ENCODE assay signal across 1 cellular context in genomic region chr7:84821671-84822534, GRCh38.
TF ChIP-seq lines count a peak whose summit lies in the region.

No MANE protein-coding gene starts in this region.

TF ChIP-seq in K562, 482 proteins besides CTCF, POLR2A, EP300 and RAD21 (continued from another document and continues in another):
- TF ChIP-seq HINFP (tag; conservative IDR thresholded peaks at IDR 0.05; ENCODE audit: low read depth), result peak; percentile 89
- peak; percentile 50; the same call in 1 of the 2 replicates for TF ChIP-seq ATF7 (IDR thresholded peaks at IDR 0.05)
- TF ChIP-seq ZNF24 (IDR thresholded peaks at IDR 0.05), result no peak
- TF ChIP-seq ETS1 (conservative IDR thresholded peaks at IDR 0.05; ENCODE audit: control insufficient read depth, low read depth, low read length), result no peak
- TF ChIP-seq ZFP30 (CRISPR knock-in tag; IDR thresholded peaks at IDR 0.05; ENCODE audit: borderline replicate concordance), result no peak
- TF ChIP-seq U2AF1 (optimal IDR thresholded peaks at IDR 0.05; ENCODE audit: low read depth, low read length), result no peak
- no peak for TF ChIP-seq SMC3 (conservative IDR thresholded peaks at IDR 0.05; ENCODE audit: insufficient read depth, low read depth, low read length)
- TF ChIP-seq ZNF384 (IDR thresholded peaks at IDR 0.05; ENCODE audit: low read depth, low read length), result no peak
- TF ChIP-seq SMARCA5 (IDR thresholded peaks at IDR 0.05), result no peak
- TF ChIP-seq RNF2 (IDR thresholded peaks at IDR 0.05), result 0 out of 2 replicates have a peak, but pooled peaks have one; percentile 39
- no peak for TF ChIP-seq HCFC1 (IDR thresholded peaks at IDR 0.05; ENCODE audit: low read depth, low read length)
- peak; percentile 91 for TF ChIP-seq RFX7 (CRISPR knock-in tag; IDR thresholded peaks at IDR 0.05)
- no peak for TF ChIP-seq NCOA4 (IDR thresholded peaks at IDR 0.05; ENCODE audit: partially characterized antibody)
- no peak for TF ChIP-seq OTX1 (CRISPR knock-in tag; IDR thresholded peaks at IDR 0.05)
- peak; percentile 100 for TF ChIP-seq ZNF592 (IDR thresholded peaks at IDR 0.05)
- TF ChIP-seq ZNF740 (CRISPR knock-in tag; IDR thresholded peaks at IDR 0.05), result no peak
- TF ChIP-seq ZNF740 (tag; IDR thresholded peaks at IDR 0.05), result peak in 1 of 2 experiments; percentile 97; a peak in 2 of 4 replicates
- 0 out of 2 replicates have a peak, but pooled peaks have one; percentile 17 for TF ChIP-seq MAFG (tag; conservative IDR thresholded peaks at IDR 0.05)
- no peak for TF ChIP-seq NR1H2 (CRISPR knock-in tag; IDR thresholded peaks at IDR 0.05)
- TF ChIP-seq MECOM (CRISPR knock-in tag; IDR thresholded peaks at IDR 0.05), result peak; percentile 99
- TF ChIP-seq ZBED1 (IDR thresholded peaks at IDR 0.05), result no peak
- peak in 1 of 2 experiments; percentile 67; a peak in 2 of 4 replicates for TF ChIP-seq MAZ (CRISPR knock-in tag; conservative IDR thresholded peaks at IDR 0.05 in 1 of 2, IDR thresholded peaks at IDR 0.05 in 1 of 2)
- TF ChIP-seq PPARD (CRISPR knock-in tag; IDR thresholded peaks at IDR 0.05), result peak; percentile 56; the same call in 1 of the 2 replicates
- peak; percentile 74 for TF ChIP-seq CBFA2T3 (IDR thresholded peaks at IDR 0.05)
- TF ChIP-seq TAF7 (tag; IDR thresholded peaks at IDR 0.05), result peak; percentile 81; the same call in 1 of the 2 replicates
- TF ChIP-seq, protein P1, sequence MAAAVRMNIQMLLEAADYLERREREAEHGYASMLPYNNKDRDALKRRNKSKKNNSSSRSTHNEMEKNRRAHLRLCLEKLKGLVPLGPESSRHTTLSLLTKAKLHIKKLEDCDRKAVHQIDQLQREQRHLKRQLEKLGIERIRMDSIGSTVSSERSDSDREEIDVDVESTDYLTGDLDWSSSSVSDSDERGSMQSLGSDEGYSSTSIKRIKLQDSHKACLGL (CRISPR knock-in tag; IDR thresholded peaks at IDR 0.05; ENCODE audit: borderline replicate concordance, poor library complexity, severe bottlenecking), result no peak
- no peak for TF ChIP-seq NRF1 (conservative IDR thresholded peaks at IDR 0.05 in 1 of 2, IDR thresholded peaks at IDR 0.05 in 1 of 2)
- TF ChIP-seq ZNF395 (CRISPR knock-in tag; IDR thresholded peaks at IDR 0.05), result peak; percentile 99
- no peak; the same call in 1 of the 2 replicates for TF ChIP-seq ESRRA (IDR thresholded peaks at IDR 0.05; ENCODE audit: borderline replicate concordance, low read depth)
- TF ChIP-seq SIN3B (IDR thresholded peaks at IDR 0.05; ENCODE audit: low read depth), result no peak
- TF ChIP-seq MEF2D (tag; conservative IDR thresholded peaks at IDR 0.05; ENCODE audit: low read depth), result peak; percentile 96
- no peak for TF ChIP-seq ESRRB (CRISPR knock-in tag; IDR thresholded peaks at IDR 0.05; ENCODE audit: borderline replicate concordance)
- TF ChIP-seq BCLAF1 (IDR thresholded peaks at IDR 0.05; ENCODE audit: borderline replicate concordance in 1 of 2, control insufficient read depth in 1 of 2, low read depth in 2 of 2, low read length in 1 of 2), result no peak
- no peak for TF ChIP-seq U2AF2 (optimal IDR thresholded peaks at IDR 0.05; ENCODE audit: low read depth, low read length)
- no peak for TF ChIP-seq ZNF785 (CRISPR knock-in tag; IDR thresholded peaks at IDR 0.05)
- TF ChIP-seq ZBTB8A (IDR thresholded peaks at IDR 0.05; ENCODE audit: partially characterized antibody), result no peak
- TF ChIP-seq CREM (IDR thresholded peaks at IDR 0.05; ENCODE audit: low read depth), result no peak
- peak; percentile 77 for TF ChIP-seq TEAD4 (IDR thresholded peaks at IDR 0.05; ENCODE audit: low read length)
- no peak for TF ChIP-seq TEAD4 (CRISPR knock-in tag; IDR thresholded peaks at IDR 0.05; ENCODE audit: borderline replicate concordance)
- peak; percentile 74; the same call in 1 of the 2 replicates for TF ChIP-seq GTF2E2 (tag; IDR thresholded peaks at IDR 0.05)
- TF ChIP-seq TRIM24 (IDR thresholded peaks at IDR 0.05), result peak in 1 of 2 experiments; percentile 4; a peak in 1 of 4 replicates
- no peak for TF ChIP-seq ZNF224 (CRISPR knock-in tag; IDR thresholded peaks at IDR 0.05)
- TF ChIP-seq SMAD1 (IDR thresholded peaks at IDR 0.05; ENCODE audit: low read depth, low read length, partially characterized antibody), result no peak
- peak; percentile 75 for TF ChIP-seq DPF2 (IDR thresholded peaks at IDR 0.05)
- TF ChIP-seq MBD1 (CRISPR knock-in tag; IDR thresholded peaks at IDR 0.05), result peak; percentile 96
- TF ChIP-seq, protein P2, sequence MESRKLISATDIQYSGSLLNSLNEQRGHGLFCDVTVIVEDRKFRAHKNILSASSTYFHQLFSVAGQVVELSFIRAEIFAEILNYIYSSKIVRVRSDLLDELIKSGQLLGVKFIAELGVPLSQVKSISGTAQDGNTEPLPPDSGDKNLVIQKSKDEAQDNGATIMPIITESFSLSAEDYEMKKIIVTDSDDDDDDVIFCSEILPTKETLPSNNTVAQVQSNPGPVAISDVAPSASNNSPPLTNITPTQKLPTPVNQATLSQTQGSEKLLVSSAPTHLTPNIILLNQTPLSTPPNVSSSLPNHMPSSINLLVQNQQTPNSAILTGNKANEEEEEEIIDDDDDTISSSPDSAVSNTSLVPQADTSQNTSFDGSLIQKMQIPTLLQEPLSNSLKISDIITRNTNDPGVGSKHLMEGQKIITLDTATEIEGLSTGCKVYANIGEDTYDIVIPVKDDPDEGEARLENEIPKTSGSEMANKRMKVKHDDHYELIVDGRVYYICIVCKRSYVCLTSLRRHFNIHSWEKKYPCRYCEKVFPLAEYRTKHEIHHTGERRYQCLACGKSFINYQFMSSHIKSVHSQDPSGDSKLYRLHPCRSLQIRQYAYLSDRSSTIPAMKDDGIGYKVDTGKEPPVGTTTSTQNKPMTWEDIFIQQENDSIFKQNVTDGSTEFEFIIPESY (CRISPR knock-in tag; IDR thresholded peaks at IDR 0.05), result no peak
- TF ChIP-seq, protein P3, sequence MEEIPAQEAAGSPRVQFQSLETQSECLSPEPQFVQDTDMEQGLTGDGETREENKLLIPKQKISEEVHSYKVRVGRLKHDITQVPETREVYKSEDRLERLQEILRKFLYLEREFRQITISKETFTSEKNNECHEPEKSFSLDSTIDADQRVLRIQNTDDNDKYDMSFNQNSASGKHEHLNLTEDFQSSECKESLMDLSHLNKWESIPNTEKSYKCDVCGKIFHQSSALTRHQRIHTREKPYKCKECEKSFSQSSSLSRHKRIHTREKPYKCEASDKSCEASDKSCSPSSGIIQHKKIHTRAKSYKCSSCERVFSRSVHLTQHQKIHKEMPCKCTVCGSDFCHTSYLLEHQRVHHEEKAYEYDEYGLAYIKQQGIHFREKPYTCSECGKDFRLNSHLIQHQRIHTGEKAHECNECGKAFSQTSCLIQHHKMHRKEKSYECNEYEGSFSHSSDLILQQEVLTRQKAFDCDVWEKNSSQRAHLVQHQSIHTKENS (CRISPR knock-in tag; IDR thresholded peaks at IDR 0.05), result no peak
- TF ChIP-seq CHD4 (IDR thresholded peaks at IDR 0.05; ENCODE audit: insufficient read depth, insufficient replicate concordance, low read depth, low read length, poor library complexity, severe bottlenecking), result no peak
- TF ChIP-seq KDM1A (IDR thresholded peaks at IDR 0.05), result peak in 1 of 2 experiments; percentile 8; a peak in 1 of 4 replicates
- TF ChIP-seq JUNB (CRISPR knock-in tag; conservative IDR thresholded peaks at IDR 0.05), result no peak
